Comparison of ENCODE assay signal across 8 cellular contexts in genomic region chr12:80837342-80837978, GRCh38.
DNase-seq lines count a peak whose midpoint lies in the region; ATAC-seq, FAIRE-seq and TF ChIP-seq lines count a peak whose summit lies in the region.

No MANE protein-coding gene starts in this region.

- intact Hi-C loops in sigmoid colon (cut with DNase I), result loop anchor here (10.0 kb wide), 1 partner anchor 417 kb away; no protein-coding TSS in a partner anchor

- FAIRE-seq in GM12892 (lab: Jason Lieb, UNC), result peak; percentile 84

- H3K27ac ChIP-seq in sigmoid colon, result peak overlapping the region in 2 of 4 donors; percentile 21 to 40

- H3K36me3 ChIP-seq in sigmoid colon, result no peaks in the 10 kb centered on the region

- H3K9me3 ChIP-seq in sigmoid colon, result no peaks in the 10 kb centered on the region

- 32 to 38% methylated on average over 5 of the region's 5 CpGs for WGBS in sigmoid colon, 2 donors

- peaks cover 0 to 30% (median 13%) of the 10 kb centered on the region in 4 donors for H3K4me1 ChIP-seq in sigmoid colon

- TF ChIP-seq EP300 in sigmoid colon (IDR thresholded peaks at IDR 0.05), result no peak

- DNase-seq in GM12892 (ENCODE audit: insufficient read length) (no peak), NCI-H2081 treated with DMSO at 0.1 percent for 48 hours (lab: John Stamatoyannopoulos, UW) (peak; percentile 29), brain pericyte (ENCODE audit: low read depth, low spot score) (peak; percentile 7), left kidney (ENCODE audit: low read depth, low spot score) (peak; percentile 68), sigmoid colon (no peak), HuH-7.5 (ENCODE audit: low spot score) (no peak)
- DNase-seq in activated T-cell treated with anti-CD3 and anti-CD28 coated beads, Interleukin-2, amount 50 U/mL, for 48 hours, result no peak

- ATAC-seq in HG02870 (IDR thresholded peaks at IDR 0.05; ENCODE audit: unreplicated experiment), result peak; percentile 48

- no peak overlapping the region for H3K4me3 ChIP-seq in sigmoid colon

- no peaks in the 10 kb centered on the region for H3K27me3 ChIP-seq in sigmoid colon

- TF ChIP-seq POLR2A in GM12892 (IDR thresholded peaks at IDR 0.05; ENCODE audit: low read depth, low read length) (no peak), sigmoid colon (IDR thresholded peaks at IDR 0.05) (no peak)

- peak in 2 of 4 experiments; percentile 40 to 55 for TF ChIP-seq CTCF in sigmoid colon (IDR thresholded peaks at IDR 0.05)

Comparison
In these comparisons a context has a peak if more than half of its experiments do, and no peak if none do; other contexts are left out.
1. DNase-seq: peak in NCI-H2081 treated with DMSO at 0.1 percent for 48 hours (single experiment), brain pericyte (single experiment) and left kidney (single experiment); none in GM12892 (single experiment), sigmoid colon (single experiment), HuH-7.5 (single experiment) and activated T-cell treated with anti-CD3 and anti-CD28 coated beads, Interleukin-2, amount 50 U/mL, for 48 hours (0 of 2).